ENCODE assay signal across 15 cellular contexts in genomic region chr12:58302487-58303011, GRCh38.
DNase-seq lines count a peak whose midpoint lies in the region; ATAC-seq and TF ChIP-seq lines count a peak whose summit lies in the region.
"Had no signal": no experiment of that assay in that cellular context is flagged by ENCODE, and none has a peak within 500 bp of the region (broad histone marks: within the 10 kb centered on the region; RNA-seq: fewer than 3 reads in every experiment).

No MANE protein-coding gene starts in this region.

- no peak overlapping the region for H3K4me3 ChIP-seq in DND-41 (ENCODE audit: low read depth in 1 of 2, low read length in 2 of 2)
- no peak overlapping the region for H3K4me3 ChIP-seq in adrenal gland
- no peak overlapping the region for H3K4me3 ChIP-seq in neural progenitor cell

- H3K27me3 ChIP-seq in DND-41 (ENCODE audit: insufficient read depth, low read length, poor library complexity) (no peaks in the 10 kb centered on the region), adrenal gland (no peaks in the 10 kb centered on the region), neural progenitor cell (no peaks in the 10 kb centered on the region)

- H2AFZ ChIP-seq in DND-41 (ENCODE audit: low read depth, low read length) (no peak overlapping the region), neural progenitor cell (replicated peaks) (no peak overlapping the region)

- DNase-seq in DND-41 (no peak), NCI-H2029 treated with DMSO at 0.1 percent for 48 hours (lab: John Stamatoyannopoulos, UW) (peak; percentile 33), adrenal gland (peak in 6 of 7 donors; percentile 17 to 65 (median 42)), neural progenitor cell (ENCODE audit: low spot score) (no peak)
- DNase-seq in stimulated activated naive CD8-positive, alpha-beta T cell treated with anti-CD3 and anti-CD28 coated beads, Interleukin-15, Interleukin-2, amounts not matched to agents 100 U/mL and 50 U/mL, for 24 hours = no peak
- DNase-seq: activated CD8-positive, alpha-beta memory T cell treated with anti-CD3 and anti-CD28 coated beads, Interleukin-2, amount 50 U/mL, for 4 hours; amygdala; CD8-positive, alpha-beta T cell; effector memory CD4-positive, alpha-beta T cell; NCI-H1436 had no signal

- no peaks in the 10 kb centered on the region for H3K4me1 ChIP-seq in DND-41 (ENCODE audit: insufficient read depth, low read length)
- peaks cover 0 to 6% of the 10 kb centered on the region in 2 donors for H3K4me1 ChIP-seq in adrenal gland (replicated peaks in 1 of 2)
- H3K4me1 ChIP-seq in neural progenitor cell = no peaks in the 10 kb centered on the region

- H3F3A ChIP-seq in neural progenitor cell (ENCODE audit: low read depth) = no peaks in the 10 kb centered on the region

- ATAC-seq in DND-41 (ENCODE audit: insufficient read depth, low read depth) = no peak
- no peak for ATAC-seq in GM18498 (IDR thresholded peaks at IDR 0.05; ENCODE audit: unreplicated experiment)
- no peak for ATAC-seq in stimulated activated naive CD8-positive, alpha-beta T cell treated with anti-CD3 and anti-CD28 coated beads, Interleukin-15, Interleukin-2, amounts not matched to agents 100 U/mL and 50 U/mL, for 24 hours
- no peak for ATAC-seq in HG02840 (IDR thresholded peaks at IDR 0.05; ENCODE audit: low FRiP score, unreplicated experiment)
- ATAC-seq in HG03520 (IDR thresholded peaks at IDR 0.05; ENCODE audit: unreplicated experiment) = no peak
- ATAC-seq: CD8-positive, alpha-beta T cell; stimulated activated effector memory CD8-positive, alpha-beta T cell treated with anti-CD3 and anti-CD28 coated beads, Interleukin-12 subunit alpha, Interleukin-12 subunit beta, amount 100 ng/mL, for 72 hours had no signal

- no peak overlapping the region for H3K4me3 Mint-ChIP-seq in neural progenitor cell
- H3K4me3 Mint-ChIP-seq: CD8-positive, alpha-beta T cell; stimulated activated effector memory CD8-positive, alpha-beta T cell treated with anti-CD3 and anti-CD28 coated beads, Interleukin-12 subunit alpha, Interleukin-12 subunit beta, amount 100 ng/mL, for 72 hours had no signal

- no peak overlapping the region for H3K27ac Mint-ChIP-seq in neural progenitor cell
- H3K27ac Mint-ChIP-seq: CD8-positive, alpha-beta T cell; stimulated activated effector memory CD8-positive, alpha-beta T cell treated with anti-CD3 and anti-CD28 coated beads, Interleukin-12 subunit alpha, Interleukin-12 subunit beta, amount 100 ng/mL, for 72 hours had no signal

- no peaks in the 10 kb centered on the region for H4K20me1 ChIP-seq in DND-41 (ENCODE audit: insufficient read depth, low read length)
- no peaks in the 10 kb centered on the region for H4K20me1 ChIP-seq in neural progenitor cell (ENCODE audit: low read depth)

- peaks cover 9% of the 10 kb centered on the region for H3K9me3 Mint-ChIP-seq in neural progenitor cell
- H3K9me3 Mint-ChIP-seq: stimulated activated effector memory CD8-positive, alpha-beta T cell treated with anti-CD3 and anti-CD28 coated beads, Interleukin-12 subunit alpha, Interleukin-12 subunit beta, amount 100 ng/mL, for 72 hours had no signal

- H3K9me3 ChIP-seq in DND-41 (ENCODE audit: insufficient read depth, low read length, severe bottlenecking) (no peaks in the 10 kb centered on the region), adrenal gland (replicated peaks in 1 of 3) (no peaks in the 10 kb centered on the region), neural progenitor cell (ENCODE audit: low read depth) (no peaks in the 10 kb centered on the region)

- H3K27ac ChIP-seq in DND-41 (ENCODE audit: low read length) (no peak overlapping the region), adrenal gland (no peak overlapping the region), neural progenitor cell (no peak overlapping the region)
- H3K27ac ChIP-seq: RWPE1 had no signal

- H3K79me2 ChIP-seq in DND-41 (ENCODE audit: insufficient read depth, low read length) = no peaks in the 10 kb centered on the region
- H3K79me2 ChIP-seq in neural progenitor cell (ENCODE audit: low read depth) = no peaks in the 10 kb centered on the region

- no peaks in the 10 kb centered on the region for H3K27me3 Mint-ChIP-seq in neural progenitor cell (ENCODE audit: insufficient read depth, low read depth)

- no peak for TF ChIP-seq POLR2A in adrenal gland (IDR thresholded peaks at IDR 0.05)

- H3K4me2 ChIP-seq in DND-41 (ENCODE audit: insufficient read depth, low read length) (no peak overlapping the region), neural progenitor cell (no peak overlapping the region)

- TF ChIP-seq CTCF in DND-41 (IDR thresholded peaks at IDR 0.05; ENCODE audit: borderline replicate concordance, extremely low read depth, low read length, poor library complexity, severe bottlenecking) = peak; percentile 11
- no peak for TF ChIP-seq CTCF in adrenal gland (IDR thresholded peaks at IDR 0.05)
- TF ChIP-seq CTCF in neural progenitor cell (IDR thresholded peaks at IDR 0.05) = peak; percentile 20

- peaks cover 25% of the 10 kb centered on the region for H3K4me1 Mint-ChIP-seq in neural progenitor cell
- H3K4me1 Mint-ChIP-seq: stimulated activated effector memory CD8-positive, alpha-beta T cell treated with anti-CD3 and anti-CD28 coated beads, Interleukin-12 subunit alpha, Interleukin-12 subunit beta, amount 100 ng/mL, for 72 hours had no signal

- H3K9ac ChIP-seq in DND-41 (ENCODE audit: low read depth, low read length) (no peak overlapping the region), neural progenitor cell (no peak overlapping the region)

- intact Hi-C loops in adrenal gland (cut with DNase I) = no loop called here

- 33 to 62% (median 40%) methylated on average over 1 of the region's 1 CpG for WGBS in adrenal gland, 4 donors

- H3K36me3 ChIP-seq in DND-41 (ENCODE audit: insufficient read depth, low read length) (no peaks in the 10 kb centered on the region), adrenal gland (replicated peaks in 1 of 2) (no peaks in the 10 kb centered on the region), neural progenitor cell (no peaks in the 10 kb centered on the region)

- H3K36me3 Mint-ChIP-seq in neural progenitor cell = peaks cover 3% of the 10 kb centered on the region
- H3K36me3 Mint-ChIP-seq: CD8-positive, alpha-beta T cell; stimulated activated effector memory CD8-positive, alpha-beta T cell treated with anti-CD3 and anti-CD28 coated beads, Interleukin-12 subunit alpha, Interleukin-12 subunit beta, amount 100 ng/mL, for 72 hours had no signal

Comparison
In these comparisons a context has a peak if more than half of its experiments do, and no peak if none do; other contexts are left out.
1. DNase-seq: peak in NCI-H2029 treated with DMSO at 0.1 percent for 48 hours (single experiment) and adrenal gland (6 of 7); none in DND-41 (single experiment), neural progenitor cell (single experiment) and stimulated activated naive CD8-positive, alpha-beta T cell treated with anti-CD3 and anti-CD28 coated beads, Interleukin-15, Interleukin-2, amounts not matched to agents 100 U/mL and 50 U/mL, for 24 hours (single experiment).
2. CTCF ChIP-seq: peak in DND-41 (single experiment) and neural progenitor cell (single experiment); none in adrenal gland (0 of 6).